17 cellular contexts compared by ENCODE assay signal in genomic region chr3:99413504-99413903, GRCh38.
DNase-seq lines count a peak whose midpoint lies in the region; TF ChIP-seq lines count a peak whose summit lies in the region.
"Had no signal": no experiment of that assay in that cellular context is flagged by ENCODE, and none has a peak within 500 bp of the region (broad histone marks: within the 10 kb centered on the region; RNA-seq: fewer than 3 reads in every experiment).

No MANE protein-coding gene starts in this region.

- peaks cover 23% of the 10 kb centered on the region for H3F3A ChIP-seq in GM23248 (ENCODE audit: insufficient read depth)

- H2AFZ ChIP-seq in GM23248: peak overlapping the region; percentile 44

- DNase-seq in GM23248 (peak; percentile 64), adipocyte (ENCODE audit: low read depth) (peak; percentile 74), fibroblast of pulmonary artery (ENCODE audit: low read depth) (peak; percentile 85), renal cortical epithelial cell (ENCODE audit: low read depth) (peak; percentile 67), GDM1 (lab: John Stamatoyannopoulos, UW) (no peak), HK-2 (ENCODE audit: unreplicated experiment) (no peak), nucleus accumbens (lab: John Stamatoyannopoulos, UW) (no peak), NK-92 (lab: John Stamatoyannopoulos, UW; ENCODE audit: unreplicated experiment) (no peak)
- DNase-seq: activated CD4-positive, alpha-beta T cell treated with anti-CD3 and anti-CD28 coated beads for 1 hour; activated T-cell treated with anti-CD3 and anti-CD28 coated beads for 4 hours; amygdala; CD4-positive, alpha-beta memory T cell; NCI-H1436; NCI-H510A; right lobe of liver had no signal

- TF ChIP-seq CTCF in fibroblast of pulmonary artery (IDR thresholded peaks at IDR 0.05; ENCODE audit: low read length, missing control alignments): no peak

- H4K20me1 ChIP-seq in GM23248 (ENCODE audit: insufficient read depth): no peaks in the 10 kb centered on the region

- H3K4me1 ChIP-seq in GM23248 (ENCODE audit: insufficient read depth): peaks cover 45% of the 10 kb centered on the region
- peaks cover 28% of the 10 kb centered on the region for H3K4me1 ChIP-seq in adipocyte (ENCODE audit: control insufficient read depth, insufficient read depth, low read length)
- H3K4me1 ChIP-seq: right lobe of liver, vagina had no signal

- H3K4me3 ChIP-seq in GM23248 (no peak overlapping the region), adipocyte (ENCODE audit: low read length) (no peak overlapping the region), fibroblast of pulmonary artery (replicated peaks; ENCODE audit: low read depth, low read length) (no peak overlapping the region)
- H3K4me3 ChIP-seq: K562, right lobe of liver, vagina had no signal

- H3K36me3 ChIP-seq in GM23248 (ENCODE audit: low read depth): no peaks in the 10 kb centered on the region
- no peaks in the 10 kb centered on the region for H3K36me3 ChIP-seq in adipocyte (ENCODE audit: control insufficient read depth, insufficient read depth, low read length, severe bottlenecking)
- H3K36me3 ChIP-seq: right lobe of liver, vagina had no signal

- H3K9ac ChIP-seq in GM23248: no peak overlapping the region
- H3K9ac ChIP-seq in adipocyte (ENCODE audit: low read length): peak overlapping the region; percentile 64

- peak overlapping the region; percentile 57 for H3K27ac ChIP-seq in GM23248
- H3K27ac ChIP-seq: right lobe of liver, vagina had no signal

- H3K9me2 ChIP-seq in GM23248 (ENCODE audit: insufficient read depth): no peaks in the 10 kb centered on the region; the same call in 1 of the 2 replicates

- no peaks in the 10 kb centered on the region for H3K27me3 ChIP-seq in GM23248 (replicated peaks; ENCODE audit: insufficient read depth)
- no peaks in the 10 kb centered on the region for H3K27me3 ChIP-seq in adipocyte (replicated peaks; ENCODE audit: control insufficient read depth, insufficient read depth, low read length)
- H3K27me3 ChIP-seq: right lobe of liver, vagina had no signal

- no peaks in the 10 kb centered on the region for H3K9me3 ChIP-seq in GM23248 (ENCODE audit: low read depth)
- H3K9me3 ChIP-seq in adipocyte (ENCODE audit: control insufficient read depth, low read length): no peaks in the 10 kb centered on the region
- H3K9me3 ChIP-seq: right lobe of liver, vagina had no signal

- 0 to 9% methylated on average over 1 of the region's 1 CpG for WGBS in GM23248 (ENCODE audit: low coverage in 1 of 2, low lambda C conversion rate in 2 of 2, missing lambda C conversion rate in 2 of 2), 2 experiments

- no peaks in the 10 kb centered on the region for H3K79me2 ChIP-seq in GM23248 (ENCODE audit: insufficient read depth)

- H3K4me2 ChIP-seq in GM23248 (ENCODE audit: unreplicated experiment): peak overlapping the region; percentile 52

- in situ Hi-C loops in GM23248 (cut with MboI): no loop called here

Comparison
In these comparisons a context has a peak if more than half of its experiments do, and no peak if none do; other contexts are left out.
1. DNase-seq: peak in GM23248 (single experiment), adipocyte (single experiment), fibroblast of pulmonary artery (single experiment) and renal cortical epithelial cell (single experiment); none in GDM1 (single experiment), HK-2 (single experiment), nucleus accumbens (0 of 56) and NK-92 (single experiment).